9 cellular contexts compared by ENCODE assay signal in genomic region chr19:15124572-15125231, GRCh38. TPM values are rescaled to one million over a fixed set of nuclear protein-coding genes. Genes with fewer than 3 reads are reported as not detected.
DNase-seq lines count a peak whose midpoint lies in the region; ATAC-seq and TF ChIP-seq lines count a peak whose summit lies in the region.
"Had no signal": no experiment of that assay in that cellular context is flagged by ENCODE, and none has a peak within 500 bp of the region (broad histone marks: within the 10 kb centered on the region; RNA-seq: fewer than 3 reads in every experiment).

No MANE protein-coding gene starts in this region.

- H3K27ac Mint-ChIP-seq in Calu3 (ENCODE audit: unreplicated experiment) = peak overlapping the region; percentile 95
- peak overlapping the region; percentile 98 for H3K27ac Mint-ChIP-seq in activated T-helper 1 cell treated with anti-CD3 and anti-CD28 coated beads, Interleukin-12 subunit alpha, Interleukin-12 subunit beta, Interleukin-2, Interleukin-4 antibody, amounts not matched to agents 30 ng/mL and 10 ng/mL and 1 ng/mL, durations not matched to agents 14 hours and 24 hours and 36 hours

- peaks cover 23% of the 10 kb centered on the region for H3K36me3 ChIP-seq in rectal smooth muscle tissue (ENCODE audit: control insufficient read depth, insufficient read depth, low read length)

- BruUV-seq in Calu3 (replicated peaks; lab: Mats Ljungman, UMichigan) = no TSS peak

- H3K4me3 ChIP-seq in rectal smooth muscle tissue (ENCODE audit: low read length) = peak overlapping the region; percentile 98

- CTCF ChIA-PET in Calu3 (lab: Charles Lee) = interaction anchor here (1.1 kb wide), 1 partner anchor 33 kb away, joined by 6 read pairs; no protein-coding TSS in a partner anchor

- peak overlapping the region; percentile 97 for H3K9ac ChIP-seq in rectal smooth muscle tissue (ENCODE audit: low read length)

- H3K4me3 Mint-ChIP-seq in Calu3 (ENCODE audit: low read depth, unreplicated experiment) = peak overlapping the region; percentile 89
- H3K4me3 Mint-ChIP-seq in activated T-helper 1 cell treated with anti-CD3 and anti-CD28 coated beads, Interleukin-12 subunit alpha, Interleukin-12 subunit beta, Interleukin-2, Interleukin-4 antibody, amounts not matched to agents 30 ng/mL and 10 ng/mL and 1 ng/mL, durations not matched to agents 14 hours and 24 hours and 36 hours = peak overlapping the region; percentile 91

- TF ChIP-seq CTCF in Calu3 (IDR thresholded peaks at IDR 0.05; ENCODE audit: unreplicated experiment) = no peak

- H3K27ac ChIP-seq in rectal smooth muscle tissue (ENCODE audit: low read depth, low read length) = peak overlapping the region; percentile 100

- H3K27me3 Mint-ChIP-seq in Calu3 (ENCODE audit: unreplicated experiment) = no peaks in the 10 kb centered on the region
- H3K27me3 Mint-ChIP-seq in activated T-helper 1 cell treated with anti-CD3 and anti-CD28 coated beads, Interleukin-12 subunit alpha, Interleukin-12 subunit beta, Interleukin-2, Interleukin-4 antibody, amounts not matched to agents 30 ng/mL and 10 ng/mL and 1 ng/mL, durations not matched to agents 14 hours and 24 hours and 36 hours (ENCODE audit: insufficient read depth) = no peaks in the 10 kb centered on the region

- H3K27me3 ChIP-seq in rectal smooth muscle tissue (ENCODE audit: control insufficient read depth, insufficient read depth, low read length) = no peaks in the 10 kb centered on the region

- H3K4me1 ChIP-seq in rectal smooth muscle tissue (ENCODE audit: control insufficient read depth, insufficient read depth, low read length) = peaks cover 23% of the 10 kb centered on the region

- ATAC-seq in HG02852 (IDR thresholded peaks at IDR 0.05; ENCODE audit: unreplicated experiment) (peak; percentile 3), left cardiac atrium (peak; percentile 2 to 5)

- intact Hi-C loops in Calu3 (cut with micrococcal nuclease; ENCODE audit: unreplicated experiment) = loop anchor here (1.0 kb wide), 1 partner anchor 26 kb away; no protein-coding TSS in a partner anchor
- intact Hi-C loops in activated T-helper 1 cell treated with anti-CD3 and anti-CD28 coated beads, Interleukin-12 subunit alpha, Interleukin-12 subunit beta, Interleukin-2, Interleukin-4 antibody, amounts not matched to agents 30 ng/mL and 10 ng/mL and 1 ng/mL, durations not matched to agents 14 hours and 24 hours and 36 hours (cut with micrococcal nuclease) = loop anchor here (1.0 to 10.0 kb wide), 11 partner anchors 99 to 1418 kb away; partner anchors contain the start of genes AKAP8, CHERP, DNAJB1 and EPS15L1
- intact Hi-C loops in left cardiac atrium (cut with DNase I) = no loop called here

- DNase-seq in Calu3 (peak; percentile 6), left cardiac atrium (peak; percentile 31), cerebellar cortex (ENCODE audit: low spot score) (no peak), HCEC 1CT (no peak), SW480 (ENCODE audit: low spot score) (no peak)
- no peak for DNase-seq in activated T-helper 1 cell treated with anti-CD3 and anti-CD28 coated beads, Interleukin-12 subunit alpha, Interleukin-12 subunit beta, Interleukin-2, Interleukin-4 antibody, amounts not matched to agents 30 ng/mL and 10 ng/mL and 1 ng/mL, durations not matched to agents 14 hours and 24 hours and 36 hours (ENCODE audit: low spot score)

- H3K9me3 Mint-ChIP-seq in Calu3 (ENCODE audit: low read depth, unreplicated experiment) = no peaks in the 10 kb centered on the region
- H3K9me3 Mint-ChIP-seq in activated T-helper 1 cell treated with anti-CD3 and anti-CD28 coated beads, Interleukin-12 subunit alpha, Interleukin-12 subunit beta, Interleukin-2, Interleukin-4 antibody, amounts not matched to agents 30 ng/mL and 10 ng/mL and 1 ng/mL, durations not matched to agents 14 hours and 24 hours and 36 hours = no peaks in the 10 kb centered on the region

- peaks cover 24% of the 10 kb centered on the region for H3K36me3 Mint-ChIP-seq in Calu3 (ENCODE audit: insufficient read depth, unreplicated experiment)
- H3K36me3 Mint-ChIP-seq in activated T-helper 1 cell treated with anti-CD3 and anti-CD28 coated beads, Interleukin-12 subunit alpha, Interleukin-12 subunit beta, Interleukin-2, Interleukin-4 antibody, amounts not matched to agents 30 ng/mL and 10 ng/mL and 1 ng/mL, durations not matched to agents 14 hours and 24 hours and 36 hours (ENCODE audit: low read depth) = peaks cover 18% of the 10 kb centered on the region

- H3K4me1 Mint-ChIP-seq in Calu3 (ENCODE audit: low read depth, unreplicated experiment) = no peaks in the 10 kb centered on the region
- peaks cover 30% of the 10 kb centered on the region for H3K4me1 Mint-ChIP-seq in activated T-helper 1 cell treated with anti-CD3 and anti-CD28 coated beads, Interleukin-12 subunit alpha, Interleukin-12 subunit beta, Interleukin-2, Interleukin-4 antibody, amounts not matched to agents 30 ng/mL and 10 ng/mL and 1 ng/mL, durations not matched to agents 14 hours and 24 hours and 36 hours (ENCODE audit: low read depth)

RNA-seq across cellular contexts. Expression of gene SYDE1, which starts 17.5 kb away (rescaled TPM):
- total RNA-seq in Calu3 (2022) (2.1 and 2.6 TPM in 2 replicates), left cardiac atrium (10 to 100 TPM; 16.7 to 22.1 TPM)
- total RNA-seq in activated T-helper 1 cell treated with anti-CD3 and anti-CD28 coated beads, Interleukin-12 subunit alpha, Interleukin-12 subunit beta, Interleukin-2, Interleukin-4 antibody, amounts not matched to agents 30 ng/mL and 10 ng/mL and 1 ng/mL, durations not matched to agents 14 hours and 24 hours and 36 hours = 1.6 and 1.7 TPM in 2 replicates

RNA-seq across cellular contexts. Expression of gene OR1I1, which starts 42.7 kb away (rescaled TPM):
- total RNA-seq in Calu3 (2022) = not detected in 2 replicates
- not detected in 2 replicates for total RNA-seq in activated T-helper 1 cell treated with anti-CD3 and anti-CD28 coated beads, Interleukin-12 subunit alpha, Interleukin-12 subunit beta, Interleukin-2, Interleukin-4 antibody, amounts not matched to agents 30 ng/mL and 10 ng/mL and 1 ng/mL, durations not matched to agents 14 hours and 24 hours and 36 hours
- total RNA-seq in left cardiac atrium = not detected
- total RNA-seq: SK-MEL-5 had no signal

Comparison
In these comparisons a context has a peak if more than half of its experiments do, and no peak if none do; other contexts are left out.
1. DNase-seq: peak in Calu3 (single experiment) and left cardiac atrium (single experiment); none in activated T-helper 1 cell treated with anti-CD3 and anti-CD28 coated beads, Interleukin-12 subunit alpha, Interleukin-12 subunit beta, Interleukin-2, Interleukin-4 antibody, amounts not matched to agents 30 ng/mL and 10 ng/mL and 1 ng/mL, durations not matched to agents 14 hours and 24 hours and 36 hours (single experiment), cerebellar cortex (single experiment), HCEC 1CT (single experiment) and SW480 (single experiment).
2. intact Hi-C loops: an anchor here in Calu3 (1.0 kb wide) and activated T-helper 1 cell treated with anti-CD3 and anti-CD28 coated beads, Interleukin-12 subunit alpha, Interleukin-12 subunit beta, Interleukin-2, Interleukin-4 antibody, amounts not matched to agents 30 ng/mL and 10 ng/mL and 1 ng/mL, durations not matched to agents 14 hours and 24 hours and 36 hours (1.0 to 10.0 kb wide); none called in left cardiac atrium.